ENCODE assay signal across 8 cellular contexts in the genomic region with DNA sequence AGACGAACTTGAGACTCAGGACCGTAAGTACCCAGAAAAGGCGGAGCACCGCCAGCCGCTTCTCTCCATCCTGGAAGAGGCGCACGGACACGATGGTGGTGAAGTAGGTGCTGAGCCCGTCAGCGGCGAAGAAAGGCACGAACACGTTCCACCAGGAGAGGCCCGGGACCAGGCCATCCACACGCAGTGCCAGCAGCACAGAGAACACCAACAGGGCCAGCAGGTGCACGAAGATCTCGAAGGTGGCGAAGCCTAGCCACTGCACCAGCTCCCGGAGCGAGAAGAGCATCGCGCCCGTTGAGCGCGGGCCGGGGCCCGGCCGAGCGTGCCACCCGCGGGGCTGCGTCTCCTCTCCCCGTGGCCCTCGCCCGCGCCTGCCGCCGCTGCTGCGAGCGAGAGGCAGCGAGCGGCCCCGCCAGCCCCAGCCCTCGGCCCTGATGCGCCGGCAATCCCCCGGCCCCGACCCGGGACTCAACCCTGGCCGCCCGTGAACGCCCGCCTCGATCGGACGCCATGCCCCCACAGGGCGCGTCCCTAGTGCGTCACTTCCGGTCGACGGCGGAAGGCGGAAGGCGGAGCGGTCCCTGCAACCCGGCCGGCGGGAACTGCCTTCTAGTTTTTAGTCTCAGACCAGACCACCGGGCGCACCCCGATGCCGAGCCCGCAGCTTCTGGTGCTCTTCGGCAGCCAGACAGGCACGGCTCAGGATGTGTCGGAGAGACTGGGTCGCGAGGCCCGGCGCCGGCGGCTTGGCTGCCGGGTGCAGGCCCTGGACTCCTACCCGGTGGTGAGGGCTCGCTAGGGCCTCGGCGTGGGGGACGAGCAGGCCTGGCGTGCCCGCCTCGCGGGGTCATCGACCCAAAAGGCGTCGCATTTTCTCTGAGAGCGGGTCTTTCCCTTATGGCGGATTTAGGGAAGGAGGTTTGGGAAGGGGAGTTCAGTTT. TPM values are rescaled to one million over a fixed set of nuclear protein-coding genes. Genes with fewer than 3 reads are reported as not detected.
DNase-seq lines count a peak whose midpoint lies in the region; ATAC-seq, FAIRE-seq and TF ChIP-seq lines count a peak whose summit lies in the region.

A gene (plus strand): TSS at position 575 of the 944 bp plus-strand sequence. CDS start 78 bp downstream, at position 653.
A gene with protein sequence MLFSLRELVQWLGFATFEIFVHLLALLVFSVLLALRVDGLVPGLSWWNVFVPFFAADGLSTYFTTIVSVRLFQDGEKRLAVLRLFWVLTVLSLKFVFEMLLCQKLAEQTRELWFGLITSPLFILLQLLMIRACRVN (minus strand): TSS at position 523 of the 944 bp plus-strand sequence. CDS start 234 bp downstream, at position 289.

- H3K9me3 ChIP-seq in A549 (no peaks in the 10 kb centered on the region), lung (ENCODE audit: control insufficient read depth in 2 of 2, insufficient read depth in 1 of 2, low read length in 1 of 2) (peaks cover 0 to 2% of the 10 kb centered on the region in 2 donors)

- TF ChIP-seq POLR2A in A549 (IDR thresholded peaks at IDR 0.05; ENCODE audit: low read length), result peak; percentile 74

- peak within 1 kb of the TSS; percentile 93 to 97 for H3K27ac ChIP-seq in A549
- peak within 1 kb of the TSS; percentile 80 for H3K27ac ChIP-seq in HL-60 (replicated peaks)
- H3K27ac ChIP-seq in lung (ENCODE audit: low read depth in 1 of 2, low read length in 1 of 2), result peak within 1 kb of the TSS; percentile 75 to 87

- H3K4me1 ChIP-seq in A549 (peaks cover 28% of the 10 kb centered on the region), lung (ENCODE audit: control insufficient read depth in 2 of 2, insufficient read depth in 2 of 2, low read length in 2 of 2) (peaks cover 12 to 29% of the 10 kb centered on the region in 2 donors)

- H3K4me3 ChIP-seq in A549 (peak within 1 kb of the TSS; percentile 93), HL-60 (replicated peaks; ENCODE audit: insufficient read depth, low read length) (peak within 1 kb of the TSS; percentile 96), lung (peak within 1 kb of the TSS; percentile 95)

- no peak for TF ChIP-seq CTCF in A549 (IDR thresholded peaks at IDR 0.05)
- TF ChIP-seq CTCF in HL-60 (IDR thresholded peaks at IDR 0.05; ENCODE audit: insufficient read depth, low read length), result no peak
- TF ChIP-seq CTCF in lung (IDR thresholded peaks at IDR 0.05; ENCODE audit: control extremely low read depth, extremely low read depth), result no peak

- no peak for TF ChIP-seq EP300 in A549 (IDR thresholded peaks at IDR 0.05)

- CTCF ChIA-PET in A549 (lab: Yijun Ruan, JAX), result interaction anchor here (0.8 to 4.0 kb wide), 7 partner anchors 10 to 32 kb away, joined by 3 to 24 read pairs (median 4); a partner anchor contains a TSS
- CTCF ChIA-PET in activated CD8-positive, alpha-beta memory T cell treated with anti-CD3 and anti-CD28 coated beads for 36 hours (lab: Charles Lee), result interaction anchor here (1.0 to 5.0 kb wide), 5 partner anchors 10 to 76 kb away, joined by 3 to 21 read pairs (median 4); a partner anchor contains a TSS

- WGBS in A549 (ENCODE audit: missing lambda C conversion rate), result 4% methylated on average over 27 of the region's 98 CpGs
- 0 to 1% methylated on average over 77 to 98 of the region's 98 CpGs for WGBS in lung, 2 donors

- peaks cover 0 to 9% of the 10 kb centered on the region in 2 donors for H3K36me3 ChIP-seq in lung (ENCODE audit: control insufficient read depth in 2 of 2, insufficient read depth in 2 of 2, low read length in 2 of 2)

- peak within 1 kb of the TSS; percentile 86 for H3K4me2 ChIP-seq in A549

- no peak for TF ChIP-seq RAD21 in A549 (conservative IDR thresholded peaks at IDR 0.05 in 1 of 2, IDR thresholded peaks at IDR 0.05 in 1 of 2)

- peak; percentile 69 to 70 for ATAC-seq in A549
- ATAC-seq in GM18867 (IDR thresholded peaks at IDR 0.05; ENCODE audit: unreplicated experiment), result peak; percentile 36
- peak; percentile 63 for ATAC-seq in lung (ENCODE audit: insufficient read depth, low FRiP score)

- H3K27me3 ChIP-seq in HL-60 (ENCODE audit: insufficient read depth, poor library complexity, severe bottlenecking), result no peaks in the 10 kb centered on the region
- no peaks in the 10 kb centered on the region for H3K27me3 ChIP-seq in lung (ENCODE audit: control insufficient read depth, insufficient read depth)

- POLR2A ChIA-PET in A549 (lab: Yijun Ruan, JAX), result interaction anchor here (1.0 to 1.5 kb wide), 5 partner anchors 16 to 42 kb away, joined by 3 to 5 read pairs (median 4); a partner anchor contains a TSS
- POLR2A ChIA-PET in activated CD8-positive, alpha-beta memory T cell treated with anti-CD3 and anti-CD28 coated beads for 36 hours (lab: Charles Lee), result interaction anchor here (1.3 to 3.2 kb wide), 3 partner anchors 17 to 35 kb away, joined by 6 to 15 read pairs (median 7); a partner anchor contains a TSS

- DNase-seq in A549 (ENCODE audit: low read depth in 1 of 2, low spot score in 1 of 2) (peak; percentile 84 to 91), HL-60 (ENCODE audit: low read depth in 1 of 2, low spot score in 1 of 2) (peak; percentile 82 to 89), NOMO-1 treated with dmso at 0.1 percent for 144 hours (lab: John Stamatoyannopoulos, UW; ENCODE audit: unreplicated experiment) (peak; percentile 88), lung (ENCODE audit: low spot score) (peak; percentile 96)
- DNase-seq in effector CD8-positive, alpha-beta T cell (lab: John Stamatoyannopoulos, UW), result peak; percentile 90
- DNase-seq in stimulated activated CD4-positive, alpha-beta T cell treated with anti-CD3 and anti-CD28 coated beads, Interleukin-4, amount 100 ng/mL, for 48 hours (ENCODE audit: low read depth in 2 of 2), result peak; percentile 93 to 94

- FAIRE-seq in A549 (lab: Jason Lieb, UNC), result no peak

TF ChIP-seq in A549, 52 proteins besides CTCF, POLR2A, EP300 and RAD21 (continues in another document):
- TF ChIP-seq, protein P1, sequence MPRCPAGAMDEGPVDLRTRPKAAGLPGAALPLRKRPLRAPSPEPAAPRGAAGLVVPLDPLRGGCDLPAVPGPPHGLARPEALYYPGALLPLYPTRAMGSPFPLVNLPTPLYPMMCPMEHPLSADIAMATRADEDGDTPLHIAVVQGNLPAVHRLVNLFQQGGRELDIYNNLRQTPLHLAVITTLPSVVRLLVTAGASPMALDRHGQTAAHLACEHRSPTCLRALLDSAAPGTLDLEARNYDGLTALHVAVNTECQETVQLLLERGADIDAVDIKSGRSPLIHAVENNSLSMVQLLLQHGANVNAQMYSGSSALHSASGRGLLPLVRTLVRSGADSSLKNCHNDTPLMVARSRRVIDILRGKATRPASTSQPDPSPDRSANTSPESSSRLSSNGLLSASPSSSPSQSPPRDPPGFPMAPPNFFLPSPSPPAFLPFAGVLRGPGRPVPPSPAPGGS (IDR thresholded peaks at IDR 0.05), result peak; percentile 83; the same call in 1 of the 3 replicates
- TF ChIP-seq HOXB5 (CRISPR knock-in tag; IDR thresholded peaks at IDR 0.05), result 0 out of 2 replicates have a peak, but pooled peaks have one; percentile 20
- 0 out of 2 replicates have a peak, but pooled peaks have one; percentile 9 for TF ChIP-seq ESRRA (IDR thresholded peaks at IDR 0.05; ENCODE audit: borderline replicate concordance, low read length)
- TF ChIP-seq JUN (IDR thresholded peaks at IDR 0.05), result peak; percentile 77 to 93
- TF ChIP-seq KDM1A (IDR thresholded peaks at IDR 0.05; ENCODE audit: low read depth), result no peak
- TF ChIP-seq, protein P2, sequence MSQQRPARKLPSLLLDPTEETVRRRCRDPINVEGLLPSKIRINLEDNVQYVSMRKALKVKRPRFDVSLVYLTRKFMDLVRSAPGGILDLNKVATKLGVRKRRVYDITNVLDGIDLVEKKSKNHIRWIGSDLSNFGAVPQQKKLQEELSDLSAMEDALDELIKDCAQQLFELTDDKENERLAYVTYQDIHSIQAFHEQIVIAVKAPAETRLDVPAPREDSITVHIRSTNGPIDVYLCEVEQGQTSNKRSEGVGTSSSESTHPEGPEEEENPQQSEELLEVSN (IDR thresholded peaks at IDR 0.05; ENCODE audit: borderline replicate concordance, low read depth), result peak; percentile 71
- TF ChIP-seq, protein P3, sequence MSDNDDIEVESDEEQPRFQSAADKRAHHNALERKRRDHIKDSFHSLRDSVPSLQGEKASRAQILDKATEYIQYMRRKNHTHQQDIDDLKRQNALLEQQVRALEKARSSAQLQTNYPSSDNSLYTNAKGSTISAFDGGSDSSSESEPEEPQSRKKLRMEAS (IDR thresholded peaks at IDR 0.05), result peak; percentile 86
- TF ChIP-seq, protein P4, sequence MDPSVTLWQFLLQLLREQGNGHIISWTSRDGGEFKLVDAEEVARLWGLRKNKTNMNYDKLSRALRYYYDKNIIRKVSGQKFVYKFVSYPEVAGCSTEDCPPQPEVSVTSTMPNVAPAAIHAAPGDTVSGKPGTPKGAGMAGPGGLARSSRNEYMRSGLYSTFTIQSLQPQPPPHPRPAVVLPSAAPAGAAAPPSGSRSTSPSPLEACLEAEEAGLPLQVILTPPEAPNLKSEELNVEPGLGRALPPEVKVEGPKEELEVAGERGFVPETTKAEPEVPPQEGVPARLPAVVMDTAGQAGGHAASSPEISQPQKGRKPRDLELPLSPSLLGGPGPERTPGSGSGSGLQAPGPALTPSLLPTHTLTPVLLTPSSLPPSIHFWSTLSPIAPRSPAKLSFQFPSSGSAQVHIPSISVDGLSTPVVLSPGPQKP (IDR thresholded peaks at IDR 0.05; ENCODE audit: low read depth, low read length), result no peak
- TF ChIP-seq PHF8 (IDR thresholded peaks at IDR 0.05; ENCODE audit: borderline replicate concordance, low read depth), result peak; percentile 57; the same call in 1 of the 2 replicates

RNA-seq across cellular contexts. Expression of the first gene that starts in this region (rescaled TPM):
- 5.6 and 6.4 TPM in 2 replicates for polyA plus RNA-seq in A549 (2011; rRNA removed)
- 16.4 and 23.9 TPM in 2 replicates for polyA plus RNA-seq in A549 (2012; cell fraction: cytosol; rRNA removed)
- polyA plus RNA-seq in A549 (2012; cell fraction: nucleus; rRNA removed), result 99.7 and 138 TPM in 2 replicates
- 17.9 to 19.5 TPM (median 17.9 TPM) in 3 replicates for polyA plus RNA-seq in A549 (2017; fragmentation: RNase III; extraction: RNeasy Plus Mini Kit Qiagen cat#74134 plus additional on column Dnase treatment)
- polyA minus RNA-seq in A549 (2011; rRNA and poly(A)+ RNA removed), result 3.3 and 4.8 TPM in 2 replicates
- 10 to 100 TPM; 43.7 to 44.6 TPM for total RNA-seq in activated CD8-positive, alpha-beta memory T cell treated with anti-CD3 and anti-CD28 coated beads for 36 hours
- 10 to 100 TPM in 1 of 2 donors, 1 to 10 TPM in 1; 4.5 to 22.0 TPM for total RNA-seq in lung
- 10 to 100 TPM; 11.8 to 12.2 TPM for polyA plus RNA-seq in lung

RNA-seq across cellular contexts. Expression of the second gene that starts in this region (rescaled TPM):
- 47.3 and 51.8 TPM in 2 replicates for polyA plus RNA-seq in A549 (2011; rRNA removed)
- polyA plus RNA-seq in A549 (2012; cell fraction: cytosol; rRNA removed), result 39.8 and 50.2 TPM in 2 replicates
- 26.1 and 31.1 TPM in 2 replicates for polyA plus RNA-seq in A549 (2012; cell fraction: nucleus; rRNA removed)
- polyA plus RNA-seq in A549 (2017; fragmentation: RNase III; extraction: RNeasy Plus Mini Kit Qiagen cat#74134 plus additional on column Dnase treatment), result 29.2 to 31.0 TPM (median 31.0 TPM) in 3 replicates
- 21.3 and 25.7 TPM in 2 replicates for polyA minus RNA-seq in A549 (2011; rRNA and poly(A)+ RNA removed)
- total RNA-seq in activated CD8-positive, alpha-beta memory T cell treated with anti-CD3 and anti-CD28 coated beads for 36 hours, result 10 to 100 TPM; 47.0 to 47.1 TPM
- 10 to 100 TPM; 26.0 to 35.8 TPM for total RNA-seq in lung
- polyA plus RNA-seq in lung, result 10 to 100 TPM; 31.8 to 39.3 TPM

Comparison
In these comparisons a context has a peak if more than half of its experiments do, and no peak if none do; other contexts are left out.
1. Peak in every context shown above with its lines: DNase-seq, ATAC-seq, H3K4me3 ChIP-seq and H3K27ac ChIP-seq.